7 cellular contexts compared by ENCODE assay signal in genomic region chr20:45138451-45139300, GRCh38. TPM values are rescaled to one million over a fixed set of nuclear protein-coding genes. Genes with fewer than 3 reads are reported as not detected.
DNase-seq lines count a peak whose midpoint lies in the region; ATAC-seq and TF ChIP-seq lines count a peak whose summit lies in the region.

No MANE protein-coding gene starts in this region.

- no peaks in the 10 kb centered on the region for H3K36me3 Mint-ChIP-seq in activated CD8-positive, alpha-beta memory T cell treated with anti-CD3 and anti-CD28 coated beads, Interleukin-2, amount 10 ng/mL, durations not matched to agents 7 days and 5 days

- no peak overlapping the region for H3K4me3 Mint-ChIP-seq in activated CD8-positive, alpha-beta memory T cell treated with anti-CD3 and anti-CD28 coated beads, Interleukin-2, amount 10 ng/mL, durations not matched to agents 7 days and 5 days

- no CpG with 5 or more reads among the region's 22 CpGs for WGBS in trophoblast cell (ENCODE audit: extremely low coverage, insufficient coverage, insufficient read length)

- peak; percentile 93 for TF ChIP-seq CTCF in GM12873 (IDR thresholded peaks at IDR 0.05; ENCODE audit: insufficient read depth, low read depth, low read length, missing control alignments)
- peak; percentile 70 for TF ChIP-seq CTCF in fibroblast of mammary gland (conservative IDR thresholded peaks at IDR 0.05; ENCODE audit: control insufficient read depth, insufficient read depth, low read depth, low read length)

- H3K4me1 Mint-ChIP-seq in activated CD8-positive, alpha-beta memory T cell treated with anti-CD3 and anti-CD28 coated beads, Interleukin-2, amount 10 ng/mL, durations not matched to agents 7 days and 5 days, result no peaks in the 10 kb centered on the region

- H3K9me3 Mint-ChIP-seq in activated CD8-positive, alpha-beta memory T cell treated with anti-CD3 and anti-CD28 coated beads, Interleukin-2, amount 10 ng/mL, durations not matched to agents 7 days and 5 days (ENCODE audit: low read depth), result no peaks in the 10 kb centered on the region

- H2AFZ ChIP-seq in trophoblast cell (ENCODE audit: insufficient read depth, low read length, poor library complexity), result no peak overlapping the region

- no peak overlapping the region for H3K14ac ChIP-seq in trophoblast cell (ENCODE audit: low read length)

- no peak overlapping the region for H3K4ac ChIP-seq in trophoblast cell (ENCODE audit: low read depth, low read length)

- H4K8ac ChIP-seq in trophoblast cell (ENCODE audit: low read depth, low read length), result no peak overlapping the region

- no peaks in the 10 kb centered on the region for H3K79me1 ChIP-seq in trophoblast cell (ENCODE audit: low read length)

- peak; percentile 17 for DNase-seq in NCI-H226
- DNase-seq in activated CD8-positive, alpha-beta memory T cell treated with anti-CD3 and anti-CD28 coated beads, Interleukin-2, amount 10 ng/mL, durations not matched to agents 7 days and 5 days, result peak; percentile 77
- peak; percentile 21 for DNase-seq in fibroblast of mammary gland (ENCODE audit: low read depth)
- DNase-seq in trophoblast cell, result peak; percentile 87 to 92

- H3K27ac Mint-ChIP-seq in activated CD8-positive, alpha-beta memory T cell treated with anti-CD3 and anti-CD28 coated beads, Interleukin-2, amount 10 ng/mL, durations not matched to agents 7 days and 5 days, result no peak overlapping the region

- H2AK5ac ChIP-seq in trophoblast cell (ENCODE audit: low read length), result no peak overlapping the region

- H3K36me3 ChIP-seq in trophoblast cell (ENCODE audit: control insufficient read depth in 1 of 2, insufficient read depth in 2 of 2, low read length in 2 of 2), result no peaks in the 10 kb centered on the region

- no peaks in the 10 kb centered on the region for H3K79me2 ChIP-seq in trophoblast cell (ENCODE audit: control insufficient read depth, insufficient read depth, low read length, poor library complexity)

- H4K12ac ChIP-seq in trophoblast cell (ENCODE audit: low read depth, low read length), result no peak overlapping the region

- H4K91ac ChIP-seq in trophoblast cell (ENCODE audit: low read depth, low read length), result no peak overlapping the region

- H3K4me1 ChIP-seq in trophoblast cell (ENCODE audit: control insufficient read depth in 1 of 2, insufficient read depth in 2 of 2, low read length in 2 of 2), result no peaks in the 10 kb centered on the region

- peak; percentile 55 for ATAC-seq in activated CD8-positive, alpha-beta memory T cell treated with anti-CD3 and anti-CD28 coated beads, Interleukin-2, amount 10 ng/mL, durations not matched to agents 7 days and 5 days
- ATAC-seq in HG03108 (IDR thresholded peaks at IDR 0.05; ENCODE audit: unreplicated experiment) (no peak), GM18867 (IDR thresholded peaks at IDR 0.05; ENCODE audit: unreplicated experiment) (no peak)

- no peak overlapping the region for H3K27ac ChIP-seq in trophoblast cell (ENCODE audit: low read depth, low read length)

- CTCF ChIA-PET in activated CD8-positive, alpha-beta memory T cell treated with anti-CD3 and anti-CD28 coated beads, Interleukin-2, amount 10 ng/mL, durations not matched to agents 7 days and 5 days (lab: Charles Lee), result interaction anchor here (0.7 to 4.5 kb wide), 10 partner anchors 8 to 272 kb away, joined by 3 to 43 read pairs (median 4); no protein-coding TSS in a partner anchor

- H3K4me2 ChIP-seq in trophoblast cell (ENCODE audit: low read length), result no peak overlapping the region

- H3K18ac ChIP-seq in trophoblast cell (ENCODE audit: low read length), result no peak overlapping the region

- H3K4me3 ChIP-seq in fibroblast of mammary gland (ENCODE audit: control insufficient read depth, low read depth, low read length) (no peak overlapping the region), trophoblast cell (ENCODE audit: low read depth, low read length) (no peak overlapping the region)

- H3K9ac ChIP-seq in trophoblast cell (ENCODE audit: low read length), result no peak overlapping the region

- peaks cover 2% of the 10 kb centered on the region for H3K9me3 ChIP-seq in trophoblast cell (ENCODE audit: insufficient read depth, low read depth, low read length)

- H2BK120ac ChIP-seq in trophoblast cell (ENCODE audit: insufficient read depth, low read length, poor library complexity), result no peak overlapping the region

- no peaks in the 10 kb centered on the region for H3K27me3 ChIP-seq in trophoblast cell (ENCODE audit: insufficient read depth, low read length)

- H3K27me3 Mint-ChIP-seq in activated CD8-positive, alpha-beta memory T cell treated with anti-CD3 and anti-CD28 coated beads, Interleukin-2, amount 10 ng/mL, durations not matched to agents 7 days and 5 days, result peaks cover 8% of the 10 kb centered on the region

- no peak overlapping the region for H2BK5ac ChIP-seq in trophoblast cell (ENCODE audit: low read depth, low read length, poor library complexity)

- no peak overlapping the region for H3K23ac ChIP-seq in trophoblast cell (ENCODE audit: low read length)

- H2BK12ac ChIP-seq in trophoblast cell (ENCODE audit: low read length), result no peak overlapping the region

RNA-seq across cellular contexts. Expression of gene WFDC12, which starts 14.4 kb away (rescaled TPM):
- not detected for total RNA-seq in activated CD8-positive, alpha-beta memory T cell treated with anti-CD3 and anti-CD28 coated beads, Interleukin-2, amount 10 ng/mL, durations not matched to agents 7 days and 5 days
- not detected in 2 replicates for polyA plus RNA-seq in trophoblast cell (2013)

RNA-seq across cellular contexts. Expression of gene WFDC5, which starts 23.7 kb away (rescaled TPM):
- not detected for total RNA-seq in activated CD8-positive, alpha-beta memory T cell treated with anti-CD3 and anti-CD28 coated beads, Interleukin-2, amount 10 ng/mL, durations not matched to agents 7 days and 5 days
- not detected in 2 replicates for polyA plus RNA-seq in trophoblast cell (2013)

RNA-seq across cellular contexts. Expression of gene PI3, which starts 36.0 kb away (rescaled TPM):
- not detected for total RNA-seq in activated CD8-positive, alpha-beta memory T cell treated with anti-CD3 and anti-CD28 coated beads, Interleukin-2, amount 10 ng/mL, durations not matched to agents 7 days and 5 days
- polyA plus RNA-seq in trophoblast cell (2013), result 0.18 and 0.29 TPM in 2 replicates

RNA-seq across cellular contexts. Expression of gene KCNS1, which starts 37.7 kb away (rescaled TPM):
- under 1 TPM; 0.18 to 0.49 TPM for total RNA-seq in activated CD8-positive, alpha-beta memory T cell treated with anti-CD3 and anti-CD28 coated beads, Interleukin-2, amount 10 ng/mL, durations not matched to agents 7 days and 5 days
- polyA plus RNA-seq in trophoblast cell (2013), result 6.1 and 6.8 TPM in 2 replicates

Comparison
In these comparisons a context has a peak if more than half of its experiments do, and no peak if none do; other contexts are left out.
1. DNase-seq: peak in every context shown above with its lines; median percentile 90 in trophoblast cell; 77 in activated CD8-positive, alpha-beta memory T cell treated with anti-CD3 and anti-CD28 coated beads, Interleukin-2, amount 10 ng/mL, durations not matched to agents 7 days and 5 days; 21 in fibroblast of mammary gland; 17 in NCI-H226.